In the genomic region with DNA sequence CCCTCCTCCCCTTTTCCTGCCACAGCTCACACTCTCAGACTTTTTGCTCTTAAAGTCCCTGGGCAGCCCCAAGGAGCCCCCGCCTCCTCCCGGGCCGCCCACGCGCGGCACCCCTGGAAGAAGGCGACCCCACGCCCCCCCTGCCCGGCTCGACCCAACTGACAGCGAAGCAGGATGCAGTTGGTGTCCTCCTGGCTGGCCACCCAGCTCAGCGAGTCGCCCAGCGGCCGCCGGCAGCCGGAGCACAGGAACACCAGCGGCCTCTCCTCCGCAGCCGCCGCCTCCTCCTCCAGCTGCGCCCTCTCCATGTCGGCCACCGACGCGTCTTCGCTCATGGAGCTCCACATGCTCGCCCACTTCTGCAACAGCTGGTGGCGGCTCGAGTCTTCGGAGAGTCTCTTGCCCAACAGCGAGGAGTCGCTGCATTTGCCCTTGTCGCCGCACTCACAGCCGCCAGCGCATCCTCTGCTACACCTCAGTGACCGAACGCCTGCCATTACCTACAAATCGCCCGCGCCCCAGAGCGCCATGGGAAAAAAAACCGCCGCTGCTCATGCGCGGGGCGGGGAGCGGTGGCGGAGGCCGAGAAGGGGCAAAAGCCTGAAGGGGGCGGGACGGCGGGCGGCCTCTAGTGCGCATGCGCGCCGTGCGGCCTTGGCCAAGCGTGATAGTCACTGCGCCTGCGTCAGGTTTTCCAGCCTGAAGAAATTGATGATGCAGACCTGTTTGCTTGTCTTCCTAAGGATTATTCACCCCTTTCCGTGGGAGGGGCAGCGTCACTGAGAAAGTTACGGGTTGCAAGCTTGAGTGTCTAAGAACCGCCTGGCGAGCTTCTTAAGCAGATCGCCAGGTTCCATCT, we compare ENCODE assay signal across 8 cellular contexts. TPM values are rescaled to one million over a fixed set of nuclear protein-coding genes. Genes with fewer than 3 reads are reported as not detected.
DNase-seq lines count a peak whose midpoint lies in the region; ATAC-seq and TF ChIP-seq lines count a peak whose summit lies in the region.

A gene with protein sequence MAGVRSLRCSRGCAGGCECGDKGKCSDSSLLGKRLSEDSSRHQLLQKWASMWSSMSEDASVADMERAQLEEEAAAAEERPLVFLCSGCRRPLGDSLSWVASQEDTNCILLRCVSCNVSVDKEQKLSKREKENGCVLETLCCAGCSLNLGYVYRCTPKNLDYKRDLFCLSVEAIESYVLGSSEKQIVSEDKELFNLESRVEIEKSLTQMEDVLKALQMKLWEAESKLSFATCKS (minus strand): TSS at position 532 of the 859 bp plus-strand sequence. CDS start 35 bp downstream, at position 497.

- no peaks in the 10 kb centered on the region for H3K27me3 Mint-ChIP-seq in chondrocyte (ENCODE audit: low read depth)

- peak; percentile 97 for ATAC-seq in HG03432 (IDR thresholded peaks at IDR 0.05; ENCODE audit: unreplicated experiment)

- H3K27ac Mint-ChIP-seq in chondrocyte (ENCODE audit: unreplicated experiment), result peak within 1 kb of the TSS; percentile 93

- H3K36me3 ChIP-seq in kidney epithelial cell (ENCODE audit: control insufficient read depth, insufficient read depth, low read length), result no peaks in the 10 kb centered on the region

- peaks cover 26% of the 10 kb centered on the region for H3K4me1 Mint-ChIP-seq in chondrocyte (ENCODE audit: low read depth)

- H3K4me3 ChIP-seq in kidney epithelial cell (ENCODE audit: low read depth, low read length), result peak within 1 kb of the TSS; percentile 68

- no peaks in the 10 kb centered on the region for H3K27me3 ChIP-seq in kidney epithelial cell (ENCODE audit: control insufficient read depth, insufficient read depth, low read length)

- peak within 1 kb of the TSS; percentile 99 for H3K4me3 Mint-ChIP-seq in chondrocyte (ENCODE audit: unreplicated experiment)

- H3K9me3 Mint-ChIP-seq in chondrocyte (ENCODE audit: low read depth), result no peaks in the 10 kb centered on the region

- TF ChIP-seq CTCF in chondrocyte (IDR thresholded peaks at IDR 0.05) (peak; percentile 59), kidney epithelial cell (IDR thresholded peaks at IDR 0.05; ENCODE audit: insufficient read depth, low read length, poor library complexity, severe bottlenecking) (no peak)

- peak; percentile 72 for TF ChIP-seq POLR2A in GM19099 (IDR thresholded peaks at IDR 0.05; ENCODE audit: extremely low read depth, insufficient read length, low read depth)

- no peaks in the 10 kb centered on the region for H3K36me3 Mint-ChIP-seq in chondrocyte (ENCODE audit: low read depth)

- DNase-seq in AG20443 (ENCODE audit: low spot score) (peak; percentile 100), NCI-H510A (lab: John Stamatoyannopoulos, UW) (peak; percentile 88), chondrocyte (ENCODE audit: low spot score) (peak; percentile 96), kidney epithelial cell (ENCODE audit: low read depth) (peak; percentile 82)
- peak; percentile 98 for DNase-seq in activated CD4-positive, alpha-beta T cell treated with anti-CD3 and anti-CD28 coated beads for 1 hour
- peak; percentile 97 for DNase-seq in stimulated activated CD4-positive, alpha-beta T cell treated with anti-CD3 and anti-CD28 coated beads, Interleukin-15, amount 100 ng/mL, for 48 hours (ENCODE audit: low read depth in 2 of 2)

RNA-seq across cellular contexts. Expression of the gene that starts here (rescaled TPM):
- total RNA-seq in chondrocyte, result 5.0 to 7.1 TPM (median 5.8 TPM) in 3 replicates
- total RNA-seq in kidney epithelial cell, result 10.1 and 15.6 TPM in 2 replicates

Comparison
In these comparisons a context has a peak if more than half of its experiments do, and no peak if none do; other contexts are left out.
1. Peak in every context shown above with its lines: DNase-seq, ATAC-seq and H3K4me3 ChIP-seq.